ENCODE assay signal across 22 cellular contexts in the genomic region with DNA sequence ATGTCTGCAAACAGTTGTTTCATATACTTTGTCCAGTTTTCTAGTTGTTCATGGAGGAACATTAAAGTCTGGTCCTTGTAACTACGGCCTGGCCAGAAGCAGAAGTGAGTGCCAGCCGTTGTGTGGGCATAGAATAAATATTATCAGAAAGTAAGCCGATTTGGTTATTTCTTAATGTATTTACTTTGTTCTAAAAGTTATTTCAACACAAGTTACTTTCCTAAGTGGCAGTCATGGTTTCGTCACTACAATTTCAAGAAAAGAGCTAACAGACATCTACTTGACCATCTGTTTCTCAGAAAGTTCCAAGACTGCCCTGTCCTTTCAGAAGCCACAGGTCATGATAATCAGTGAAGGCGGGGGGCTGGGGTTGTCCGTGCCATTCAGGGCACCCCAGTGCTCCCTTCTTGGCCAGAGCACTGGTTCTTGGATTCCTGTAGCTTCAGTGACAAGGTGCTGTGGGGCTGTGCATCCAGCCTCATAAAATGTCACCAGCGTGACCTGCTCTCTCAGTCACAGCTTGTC. TPM values are rescaled to one million over a fixed set of nuclear protein-coding genes. Genes with fewer than 3 reads are reported as not detected.
A peak's percentile ranks its signal among the peaks of the same experiment; 100 is the strongest.
DNase-seq lines count a peak whose midpoint lies in the region; ATAC-seq, FAIRE-seq and TF ChIP-seq lines count a peak whose summit lies in the region.
"Had no signal": no experiment of that assay in that cellular context is flagged by ENCODE, and none has a peak within 500 bp of the region (broad histone marks: within the 10 kb centered on the region; RNA-seq: fewer than 3 reads in every experiment).

No MANE protein-coding gene starts in this region.

- BruUV-seq in HepG2 (replicated peaks; lab: Mats Ljungman, UMichigan): no TSS peak

- H2AFZ ChIP-seq in Karpas-422 (ENCODE audit: low read length) (no peak overlapping the region), HepG2 (ENCODE audit: low read length) (no peak overlapping the region)
- H2AFZ ChIP-seq: GM23338 had no signal

- TF ChIP-seq CTCF in 22Rv1 (IDR thresholded peaks at IDR 0.05) (no peak), HepG2 (CRISPR knock-in tag; IDR thresholded peaks at IDR 0.05) (no peak), neutrophil (IDR thresholded peaks at IDR 0.05) (no peak), lower leg skin (IDR thresholded peaks at IDR 0.05) (no peak)

- ATAC-seq in HepG2: no peak
- ATAC-seq: GM23338, HCT116, K562 had no signal

- CTCF ChIA-PET in HepG2 (lab: Yijun Ruan, JAX; ENCODE audit: low intra/inter-chr PET ratio, low total read pairs): no interaction called here

- no peaks in the 10 kb centered on the region for H3K27me3 ChIP-seq in Karpas-422 (ENCODE audit: low read length)
- no peaks in the 10 kb centered on the region for H3K27me3 ChIP-seq in HepG2 (ENCODE audit: control insufficient read depth in 1 of 2, insufficient read depth in 2 of 2, low read length in 2 of 2)
- H3K27me3 ChIP-seq in neutrophil: no peaks in the 10 kb centered on the region
- H3K27me3 ChIP-seq: BLaER1 had no signal

- H3K27ac ChIP-seq in 22Rv1 (peak overlapping the region; percentile 97), Karpas-422 (ENCODE audit: low read length) (no peak overlapping the region), HepG2 (ENCODE audit: extremely low read length, insufficient read depth, low read length) (peak overlapping the region; percentile 7), neutrophil (peak overlapping the region; percentile 58)
- H3K27ac ChIP-seq: BLaER1 had no signal

- TF ChIP-seq EP300 in HepG2 (IDR thresholded peaks at IDR 0.05; ENCODE audit: low read depth in 2 of 2, low read length in 2 of 2) (no peak), HepG2 (CRISPR knock-in tag; IDR thresholded peaks at IDR 0.05; ENCODE audit: borderline replicate concordance) (no peak)

- TF ChIP-seq POLR2A in HepG2 (IDR thresholded peaks at IDR 0.05; ENCODE audit: insufficient read depth in 1 of 2, low read depth in 2 of 2, low read length in 2 of 2) (no peak), lower leg skin (IDR thresholded peaks at IDR 0.05) (no peak)

- POLR2A ChIA-PET in HepG2 (lab: Yijun Ruan, JAX): interaction anchor here (0.6 to 1.5 kb wide), 3 partner anchors 11 to 41 kb away, joined by 3 to 6 read pairs (median 4); partner anchors contain the start of gene FASN

- H3K79me2 ChIP-seq in Karpas-422 (ENCODE audit: low read length): no peaks in the 10 kb centered on the region
- no peaks in the 10 kb centered on the region for H3K79me2 ChIP-seq in HepG2 (ENCODE audit: insufficient read depth, low read length)

- no peaks in the 10 kb centered on the region for H4K20me1 ChIP-seq in Karpas-422 (ENCODE audit: insufficient read depth, low read depth, low read length)
- no peaks in the 10 kb centered on the region for H4K20me1 ChIP-seq in HepG2 (ENCODE audit: insufficient read depth, low read length)
- H4K20me1 ChIP-seq: BLaER1 had no signal

- H3K4me3 ChIP-seq in Karpas-422 (ENCODE audit: low read length) (no peak overlapping the region), HepG2 (replicated peaks in 1 of 3; ENCODE audit: insufficient read depth in 1 of 3, low read depth in 2 of 3, low read length in 3 of 3) (no peak overlapping the region), neutrophil (ENCODE audit: low read depth in 1 of 2, low read length in 1 of 2) (no peak overlapping the region), lower leg skin (ENCODE audit: low read depth, poor library complexity, severe bottlenecking) (no peak overlapping the region)
- H3K4me3 ChIP-seq: BLaER1, GM23338, K562 had no signal

- intact Hi-C loops in HepG2 (cut with micrococcal nuclease; ENCODE audit: unreplicated experiment) (no loop called here), lower leg skin (cut with DNase I; ENCODE audit: low total_unique reads) (no loop called here)

- WGBS in HepG2 (ENCODE audit: low lambda C conversion rate): 65% methylated on average over 7 of the region's 7 CpGs
- WGBS in lower leg skin, 2 donors: 90 to 95% methylated on average over 7 of the region's 7 CpGs

- H3K9ac ChIP-seq in Karpas-422 (ENCODE audit: low read length) (no peak overlapping the region), HepG2 (ENCODE audit: insufficient read depth, low read depth, low read length) (no peak overlapping the region)
- H3K9ac ChIP-seq: BLaER1 had no signal

- H3K4me2 ChIP-seq in Karpas-422 (ENCODE audit: low read depth, low read length, poor library complexity, severe bottlenecking): no peak overlapping the region
- H3K4me2 ChIP-seq in HepG2 (ENCODE audit: low read depth, low read length): no peak overlapping the region
- H3K4me2 ChIP-seq: BLaER1, GM23338 had no signal

- H3K9me3 ChIP-seq in Karpas-422 (ENCODE audit: low read length) (no peaks in the 10 kb centered on the region), HepG2 (ENCODE audit: low read length) (no peaks in the 10 kb centered on the region), neutrophil (no peaks in the 10 kb centered on the region)
- H3K9me3 ChIP-seq: BLaER1 had no signal

- H3K9me2 ChIP-seq in Karpas-422 (replicated peaks; ENCODE audit: insufficient read depth, low read length): no peaks in the 10 kb centered on the region

- FAIRE-seq in HepG2 (lab: Jason Lieb, UNC): no peak
- FAIRE-seq: GM12892, GM18507, K562 had no signal

- in situ Hi-C loops in HepG2 (cut with HindIII; ENCODE audit: extremely low pct_ligation_motif_present, low pct_unique_long_range_greater_than_20kb): no loop called here

- DNase-seq in Karpas-422: peak; percentile 30
- no peak for DNase-seq in HepG2 (ENCODE audit: low spot score)
- DNase-seq in T1000 (lab: John Stamatoyannopoulos, UW): no peak
- no peak for DNase-seq in activated T-cell treated with anti-CD3 and anti-CD28 coated beads, Interleukin-2, amount 50 U/mL, for 48 hours
- no peak for DNase-seq in lower leg skin (ENCODE audit: low spot score in 2 of 2)
- DNase-seq: CD8-positive, alpha-beta memory T cell; DMS53; EL; NCI-H1417 treated with DMSO at 0.1 percent for 48 hours; NCI-H187 treated with DMSO at 0.1 percent for 48 hours; NCI-H226; NCI-H524; NCI-H82; SIG-M5 had no signal

- TF ChIP-seq RAD21 in HepG2 (CRISPR knock-in tag; IDR thresholded peaks at IDR 0.05): no peak

- H3K4me1 ChIP-seq in Karpas-422 (ENCODE audit: low read length): no peaks in the 10 kb centered on the region
- H3K4me1 ChIP-seq in HepG2 (ENCODE audit: insufficient read depth, low read length): peaks cover 72% of the 10 kb centered on the region
- peaks cover 10 to 14% of the 10 kb centered on the region in 2 experiments for H3K4me1 ChIP-seq in neutrophil (ENCODE audit: control insufficient read depth in 1 of 2, insufficient read depth in 1 of 2, low read depth in 1 of 2, low read length in 1 of 2)

- no peaks in the 10 kb centered on the region for H3K36me3 ChIP-seq in Karpas-422 (ENCODE audit: insufficient read depth, low read length)
- peaks cover 0 to 3% of the 10 kb centered on the region in 2 experiments; a peak in 2 of 5 replicates for H3K36me3 ChIP-seq in HepG2 (replicated peaks in 1 of 2; ENCODE audit: control insufficient read depth in 1 of 2, insufficient read depth in 2 of 2, low read length in 2 of 2)
- H3K36me3 ChIP-seq in neutrophil: peaks cover 5% of the 10 kb centered on the region

RNA-seq across cellular contexts. Expression of gene FASN, which starts 14.9 kb away (rescaled TPM):
- 94.1 and 197 TPM in 2 replicates for total RNA-seq in Karpas-422 (2014; rRNA removed; shearing (Covaris generic); ENCODE audit: low replicate concordance)
- total RNA-seq in HepG2 (2016; rRNA removed; fragmentation: Illumina TruSeq; extraction: Trizol) (101 and 192 TPM in 2 replicates), lower leg skin (100 to 1,000 TPM; 141 to 424 (median 233) TPM)
- 28.4 and 29.9 TPM in 2 replicates for total RNA-seq in HepG2 (2016; cell fraction: cytosol; rRNA removed; fragmentation: Illumina TruSeq; extraction: Trizol; ENCODE audit: low read depth)
- 118 and 157 TPM in 2 replicates for total RNA-seq in HepG2 (2016; cell fraction: insoluble cytoplasmic fraction; rRNA removed; fragmentation: Illumina TruSeq; extraction: Trizol)
- 63.2 and 68.3 TPM in 2 replicates for total RNA-seq in HepG2 (2016; cell fraction: membrane; rRNA removed; fragmentation: Illumina TruSeq; extraction: Trizol)
- 147 and 173 TPM in 2 replicates for total RNA-seq in HepG2 (2016; cell fraction: nucleus; rRNA removed; fragmentation: Illumina TruSeq; extraction: Trizol)
- 51.7 and 92.4 TPM in 2 replicates for polyA plus RNA-seq in HepG2 (2011; rRNA removed)
- polyA plus RNA-seq in HepG2 (2011; cell fraction: cytosol; rRNA removed): 62.2 and 67.6 TPM in 2 replicates
- polyA plus RNA-seq in HepG2 (2011; cell fraction: nucleus; rRNA removed): 516 and 545 TPM in 2 replicates
- 163 and 245 TPM in 2 replicates for polyA plus RNA-seq in HepG2 (2012)
- polyA plus RNA-seq in HepG2 (2016; cell fraction: cytosol; fragmentation: Illumina TruSeq; extraction: Trizol; ENCODE audit: low read depth): 24.8 and 25.4 TPM in 2 replicates
- polyA plus RNA-seq in HepG2 (2016; cell fraction: insoluble cytoplasmic fraction; fragmentation: Illumina TruSeq; extraction: Trizol; ENCODE audit: low read depth): 209 and 303 TPM in 2 replicates
- 52.3 and 61.0 TPM in 2 replicates for polyA plus RNA-seq in HepG2 (2016; cell fraction: membrane; fragmentation: Illumina TruSeq; extraction: Trizol; ENCODE audit: low read depth)
- polyA plus RNA-seq in HepG2 (2016; cell fraction: nucleus; fragmentation: Illumina TruSeq; extraction: Trizol; ENCODE audit: insufficient read depth, low read depth): 501 and 529 TPM in 2 replicates
- polyA minus RNA-seq in HepG2 (2011; rRNA and poly(A)+ RNA removed; ENCODE audit: low replicate concordance): 35.6 and 241 TPM in 2 replicates
- polyA minus RNA-seq in HepG2 (2011; cell fraction: cytosol; rRNA and poly(A)+ RNA removed): 226 and 344 TPM in 2 replicates
- 97.7 and 151 TPM in 2 replicates for polyA minus RNA-seq in HepG2 (2011; cell fraction: nucleus; rRNA and poly(A)+ RNA removed)

RNA-seq across cellular contexts. Expression of gene DUS1L, which starts 47.3 kb away (rescaled TPM):
- 89.6 and 187 TPM in 2 replicates for total RNA-seq in Karpas-422 (2014; rRNA removed; shearing (Covaris generic); ENCODE audit: low replicate concordance)
- total RNA-seq in HepG2 (2016; rRNA removed; fragmentation: Illumina TruSeq; extraction: Trizol) (67.9 and 109 TPM in 2 replicates), lower leg skin (100 to 1,000 TPM in 1 of 4 donors, 10 to 100 TPM in 3; 65.8 to 113 (median 89.8) TPM)
- total RNA-seq in HepG2 (2016; cell fraction: cytosol; rRNA removed; fragmentation: Illumina TruSeq; extraction: Trizol; ENCODE audit: low read depth): 206 and 220 TPM in 2 replicates
- 58.4 and 113 TPM in 2 replicates for total RNA-seq in HepG2 (2016; cell fraction: insoluble cytoplasmic fraction; rRNA removed; fragmentation: Illumina TruSeq; extraction: Trizol)
- total RNA-seq in HepG2 (2016; cell fraction: membrane; rRNA removed; fragmentation: Illumina TruSeq; extraction: Trizol): 268 and 276 TPM in 2 replicates
- 69.9 and 102 TPM in 2 replicates for total RNA-seq in HepG2 (2016; cell fraction: nucleus; rRNA removed; fragmentation: Illumina TruSeq; extraction: Trizol)
- polyA plus RNA-seq in HepG2 (2011; rRNA removed): 81.0 and 108 TPM in 2 replicates
- polyA plus RNA-seq in HepG2 (2011; cell fraction: cytosol; rRNA removed): 64.5 and 97.7 TPM in 2 replicates
- 583 and 668 TPM in 2 replicates for polyA plus RNA-seq in HepG2 (2011; cell fraction: nucleus; rRNA removed)
- 82.7 and 123 TPM in 2 replicates for polyA plus RNA-seq in HepG2 (2012)
- 353 and 384 TPM in 2 replicates for polyA plus RNA-seq in HepG2 (2016; cell fraction: cytosol; fragmentation: Illumina TruSeq; extraction: Trizol; ENCODE audit: low read depth)
- 138 and 172 TPM in 2 replicates for polyA plus RNA-seq in HepG2 (2016; cell fraction: insoluble cytoplasmic fraction; fragmentation: Illumina TruSeq; extraction: Trizol; ENCODE audit: low read depth)
- polyA plus RNA-seq in HepG2 (2016; cell fraction: membrane; fragmentation: Illumina TruSeq; extraction: Trizol; ENCODE audit: low read depth): 444 and 521 TPM in 2 replicates
- polyA plus RNA-seq in HepG2 (2016; cell fraction: nucleus; fragmentation: Illumina TruSeq; extraction: Trizol; ENCODE audit: insufficient read depth, low read depth): 330 and 339 TPM in 2 replicates
- 47.0 and 79.2 TPM in 2 replicates for polyA minus RNA-seq in HepG2 (2011; rRNA and poly(A)+ RNA removed; ENCODE audit: low replicate concordance)
- 31.7 and 34.4 TPM in 2 replicates for polyA minus RNA-seq in HepG2 (2011; cell fraction: cytosol; rRNA and poly(A)+ RNA removed)
- 85.7 and 87.9 TPM in 2 replicates for polyA minus RNA-seq in HepG2 (2011; cell fraction: nucleus; rRNA and poly(A)+ RNA removed)
